Comparison of ENCODE assay signal across 20 cellular contexts in the genomic region with DNA sequence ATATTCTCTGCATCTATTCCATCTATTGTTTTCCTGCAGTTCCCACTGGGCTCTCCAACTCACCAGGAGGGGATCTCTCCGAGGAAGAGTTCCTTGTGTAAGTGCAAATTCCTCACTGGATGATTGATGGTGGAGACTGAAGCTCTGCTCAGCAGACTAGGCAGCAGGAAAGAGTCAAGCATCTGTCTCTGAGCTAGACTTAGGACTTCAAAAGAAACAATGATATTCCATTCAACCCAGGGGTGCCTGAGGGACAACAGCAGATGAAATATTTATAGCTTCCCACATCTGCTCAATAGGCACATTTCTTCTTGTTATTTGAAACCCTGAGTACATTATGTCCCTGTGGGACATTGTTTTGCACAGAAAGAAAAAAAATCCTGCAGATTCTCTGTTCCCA. TPM values are rescaled to one million over a fixed set of nuclear protein-coding genes. Genes with fewer than 3 reads are reported as not detected.
DNase-seq lines count a peak whose midpoint lies in the region; FAIRE-seq and TF ChIP-seq lines count a peak whose summit lies in the region.
"Had no signal": no experiment of that assay in that cellular context is flagged by ENCODE, and none has a peak within 500 bp of the region (broad histone marks: within the 10 kb centered on the region; RNA-seq: fewer than 3 reads in every experiment).

A gene (minus strand): TSS at position 175 of the 400 bp plus-strand sequence. CDS start 6,944 bp downstream, outside the sequence.
A gene (minus strand): TSS at position 175 of the 400 bp plus-strand sequence. CDS start 35,049 bp downstream, outside the sequence.

- H2BK120ac ChIP-seq in trophoblast cell (ENCODE audit: insufficient read depth, low read length, poor library complexity) = no peak within 1 kb of the TSS

- peak within 1 kb of the TSS; percentile 37 for H4K91ac ChIP-seq in trophoblast cell (ENCODE audit: low read depth, low read length)

- no peak within 1 kb of the TSS for H2BK12ac ChIP-seq in trophoblast cell (ENCODE audit: low read length)

- H3K27me3 ChIP-seq in left ventricle myocardium inferior (ENCODE audit: low read depth) = peaks cover 11% of the 10 kb centered on the region
- H3K27me3 ChIP-seq in trophoblast cell (ENCODE audit: insufficient read depth, low read length) = no peaks in the 10 kb centered on the region
- H3K27me3 ChIP-seq: thyroid gland had no signal

- TF ChIP-seq CTCF in left ventricle myocardium inferior (IDR thresholded peaks at IDR 0.05; ENCODE audit: borderline replicate concordance) (no peak), fibroblast of villous mesenchyme (IDR thresholded peaks at IDR 0.05; ENCODE audit: insufficient read depth, low read depth, low read length) (no peak), nephron progenitor cell (IDR thresholded peaks at IDR 0.05) (no peak)

- no peak within 1 kb of the TSS for H4K8ac ChIP-seq in trophoblast cell (ENCODE audit: low read depth, low read length)

- H3K36me3 ChIP-seq in left ventricle myocardium inferior (no peaks in the 10 kb centered on the region), trophoblast cell (ENCODE audit: control insufficient read depth in 1 of 2, insufficient read depth in 2 of 2, low read length in 2 of 2) (no peaks in the 10 kb centered on the region)
- H3K36me3 ChIP-seq: thyroid gland had no signal

- H3K9me3 Mint-ChIP-seq in nephron progenitor cell = peaks cover 53% of the 10 kb centered on the region
- H3K9me3 Mint-ChIP-seq: activated CD8-positive, alpha-beta T cell treated with anti-CD3 and anti-CD28 coated beads for 36 hours had no signal

- no peak within 1 kb of the TSS for H2AFZ ChIP-seq in trophoblast cell (ENCODE audit: insufficient read depth, low read length, poor library complexity)

- H3K18ac ChIP-seq in trophoblast cell (ENCODE audit: low read length) = no peak within 1 kb of the TSS

- no peak within 1 kb of the TSS for H3K4ac ChIP-seq in trophoblast cell (ENCODE audit: low read depth, low read length)

- H3K23ac ChIP-seq in trophoblast cell (ENCODE audit: low read length) = no peak within 1 kb of the TSS

- no peak for FAIRE-seq in GM19239 (lab: Jason Lieb, UNC)
- FAIRE-seq: G401.6, H1, TTC549 had no signal

- H3K9ac ChIP-seq in trophoblast cell (ENCODE audit: low read length) = no peak within 1 kb of the TSS

- H3K9me3 ChIP-seq in left ventricle myocardium inferior (replicated peaks) = peaks cover 9% of the 10 kb centered on the region
- peaks cover 11% of the 10 kb centered on the region for H3K9me3 ChIP-seq in trophoblast cell (ENCODE audit: insufficient read depth, low read depth, low read length)
- H3K9me3 ChIP-seq: psoas muscle, thyroid gland had no signal

- no peaks in the 10 kb centered on the region for H3K36me3 Mint-ChIP-seq in nephron progenitor cell (ENCODE audit: low read depth)

- H3K4me2 ChIP-seq in trophoblast cell (ENCODE audit: low read length) = no peak within 1 kb of the TSS

- peak within 1 kb of the TSS; percentile 49 for H2BK5ac ChIP-seq in trophoblast cell (ENCODE audit: low read depth, low read length, poor library complexity)

- H3K4me1 Mint-ChIP-seq in nephron progenitor cell = no peaks in the 10 kb centered on the region

- peaks cover 3% of the 10 kb centered on the region for H3K27me3 Mint-ChIP-seq in nephron progenitor cell (ENCODE audit: low read depth, poor library complexity)

- no peaks in the 10 kb centered on the region for H3K79me2 ChIP-seq in trophoblast cell (ENCODE audit: control insufficient read depth, insufficient read depth, low read length, poor library complexity)

- WGBS in trophoblast cell (ENCODE audit: extremely low coverage, insufficient coverage, insufficient read length) = no CpG with 5 or more reads among the region's 1 CpG

- no peak within 1 kb of the TSS for H3K27ac Mint-ChIP-seq in nephron progenitor cell
- H3K27ac Mint-ChIP-seq: activated CD8-positive, alpha-beta T cell treated with anti-CD3 and anti-CD28 coated beads for 36 hours had no signal

- H3K4me1 ChIP-seq in left ventricle myocardium inferior = no peaks in the 10 kb centered on the region
- no peaks in the 10 kb centered on the region for H3K4me1 ChIP-seq in trophoblast cell (ENCODE audit: control insufficient read depth in 1 of 2, insufficient read depth in 2 of 2, low read length in 2 of 2)
- H3K4me1 ChIP-seq: psoas muscle, thyroid gland had no signal

- H3K4me3 ChIP-seq in left ventricle myocardium inferior (no peak within 1 kb of the TSS), fibroblast of villous mesenchyme (ENCODE audit: low read depth, low read length) (no peak within 1 kb of the TSS), trophoblast cell (ENCODE audit: low read depth, low read length) (no peak within 1 kb of the TSS)
- H3K4me3 ChIP-seq: psoas muscle, thyroid gland had no signal

- no peak within 1 kb of the TSS for H3K14ac ChIP-seq in trophoblast cell (ENCODE audit: low read length)

- no peak within 1 kb of the TSS for H3K4me3 Mint-ChIP-seq in nephron progenitor cell
- H3K4me3 Mint-ChIP-seq: activated CD8-positive, alpha-beta T cell treated with anti-CD3 and anti-CD28 coated beads for 36 hours had no signal

- no peak within 1 kb of the TSS for H2AK5ac ChIP-seq in trophoblast cell (ENCODE audit: low read length)

- H3K27ac ChIP-seq in left ventricle myocardium inferior (replicated peaks) (peak within 1 kb of the TSS; percentile 69), trophoblast cell (ENCODE audit: low read depth, low read length) (peak within 1 kb of the TSS; percentile 58)
- H3K27ac ChIP-seq: psoas muscle, thyroid gland had no signal

- H4K12ac ChIP-seq in trophoblast cell (ENCODE audit: low read depth, low read length) = no peak within 1 kb of the TSS

- H3K79me1 ChIP-seq in trophoblast cell (ENCODE audit: low read length) = no peaks in the 10 kb centered on the region

- DNase-seq in left ventricle myocardium inferior (no peak), cardiac septum (ENCODE audit: low spot score) (no peak), fibroblast of villous mesenchyme (ENCODE audit: low read depth) (peak; percentile 23), trophoblast cell (peak in 1 of 2 donors; percentile 18), GM19239 (ENCODE audit: insufficient read length, low spot score) (no peak), nephron progenitor cell (no peak), 8988T (no peak)
- no peak for DNase-seq in activated CD4-positive, alpha-beta T cell treated with anti-CD3 and anti-CD28 coated beads for 1 hour
- DNase-seq: ACHN; activated CD8-positive, alpha-beta T cell treated with anti-CD3 and anti-CD28 coated beads for 36 hours; left colon; NCI-H187; NCI-H510A treated with DMSO at 0.1 percent for 48 hours; psoas muscle; thyroid gland had no signal

- intact Hi-C loops in left ventricle myocardium inferior (cut with micrococcal nuclease) (no loop called here), cardiac septum (cut with DNase I) (no loop called here)

RNA-seq across cellular contexts. Expression of the first gene that starts in this region (rescaled TPM):
- total RNA-seq in left ventricle myocardium inferior = not detected
- total RNA-seq in cardiac septum = not detected
- not detected in 2 replicates for total RNA-seq in fibroblast of villous mesenchyme
- polyA plus RNA-seq in trophoblast cell (2013) = 0.03 and 0.16 TPM in 2 replicates
- total RNA-seq: activated CD8-positive, alpha-beta T cell treated with anti-CD3 and anti-CD28 coated beads for 36 hours; glomerular endothelial cell; H1; left colon; psoas muscle; thyroid gland had no signal
- polyA plus RNA-seq: adipose tissue, H1 had no signal

RNA-seq across cellular contexts. Expression of the second gene that starts in this region (rescaled TPM):
- not detected for total RNA-seq in left ventricle myocardium inferior
- 0.03 TPM for total RNA-seq in cardiac septum
- total RNA-seq in fibroblast of villous mesenchyme = under 0.01 TPM in 1 of 2 replicates, not detected in the other
- 0.07 and 0.16 TPM in 2 replicates for polyA plus RNA-seq in trophoblast cell (2013)
- total RNA-seq: activated CD8-positive, alpha-beta T cell treated with anti-CD3 and anti-CD28 coated beads for 36 hours; glomerular endothelial cell; H1; left colon had no signal
- polyA plus RNA-seq: H1 had no signal

Comparison
In these comparisons a context has a peak if more than half of its experiments do, and no peak if none do; other contexts are left out.
1. Peak in DNase-seq in fibroblast of villous mesenchyme; RNA of the genes that start here not detected or under 1 TPM.